8 cellular contexts compared by ENCODE assay signal in genomic region chr3:124281453-124282316, GRCh38.
DNase-seq lines count a peak whose midpoint lies in the region; ATAC-seq, FAIRE-seq and TF ChIP-seq lines count a peak whose summit lies in the region.

No MANE protein-coding gene starts in this region.

- in situ Hi-C loops in K562 (cut with MboI): no loop called here

- 0% methylated on average over 6 of the region's 6 CpGs for WGBS in K562 (ENCODE audit: insufficient coverage, low coverage, missing lambda C conversion rate)

- no peak for FAIRE-seq in K562 (lab: Jason Lieb, UNC)

- H3K9me3 ChIP-seq in K562 (replicated peaks; ENCODE audit: control insufficient read depth, insufficient read depth, low read depth, low read length): no peaks in the 10 kb centered on the region

- no peak overlapping the region for H2AFZ ChIP-seq in K562 (ENCODE audit: low read depth, low read length)

- H3K36me3 ChIP-seq in K562 (ENCODE audit: control insufficient read depth, insufficient read depth, low read length): no peaks in the 10 kb centered on the region

- no peaks in the 10 kb centered on the region for H3K27me3 ChIP-seq in K562 (ENCODE audit: control insufficient read depth in 2 of 2, insufficient read depth in 2 of 2, low read length in 2 of 2)

- peak; percentile 57; the same call in 1 of the 3 replicates for ATAC-seq in K562
- peak; percentile 76 for ATAC-seq in left lobe of liver
- no peak for ATAC-seq in HG03196 (IDR thresholded peaks at IDR 0.05; ENCODE audit: unreplicated experiment)
- ATAC-seq in HG02840 (IDR thresholded peaks at IDR 0.05; ENCODE audit: low FRiP score, unreplicated experiment): no peak
- no peak for ATAC-seq in GM18517 (IDR thresholded peaks at IDR 0.05; ENCODE audit: unreplicated experiment)

- DNase-seq in GM10266 (ENCODE audit: extremely low spot score) (peak; percentile 41), NCI-H1105 (lab: John Stamatoyannopoulos, UW) (peak; percentile 41), K562 (ENCODE audit: extremely low read depth in 1 of 4, low spot score in 3 of 4) (peak; percentile 3 to 17 (median 8)), left lobe of liver (ENCODE audit: low spot score) (no peak), cortex of kidney (lab: John Stamatoyannopoulos, UW) (no peak)

- peak; percentile 35 for TF ChIP-seq CTCF in GM10266 (IDR thresholded peaks at IDR 0.05; ENCODE audit: control insufficient read depth, insufficient read depth, low read depth, missing control alignments)
- TF ChIP-seq CTCF in K562 (IDR thresholded peaks at IDR 0.05 in 2 of 3, conservative IDR thresholded peaks at IDR 0.05 in 1 of 3; ENCODE audit: insufficient read depth in 2 of 3, low read depth in 1 of 3, low read length in 3 of 3): peak; percentile 20 to 46 (median 44); a peak in 3 of 6 replicates

- POLR2A ChIA-PET in K562 (lab: Yijun Ruan, JAX): interaction anchor here (1.4 kb wide), 1 partner anchor 166 kb away, joined by 3 read pairs; no protein-coding TSS in a partner anchor

- H3K4me2 ChIP-seq in K562 (ENCODE audit: insufficient read depth, low read length): no peak overlapping the region

- no peaks in the 10 kb centered on the region for H4K20me1 ChIP-seq in K562 (replicated peaks; ENCODE audit: control insufficient read depth, insufficient read depth, low read length)

- H3K9me1 ChIP-seq in K562 (ENCODE audit: control insufficient read depth, insufficient read depth, low read length): no peaks in the 10 kb centered on the region

- no TSS peak for BruUV-seq in K562 (replicated peaks; lab: Mats Ljungman, UMichigan)

- TF ChIP-seq RAD21 in K562 (CRISPR knock-in tag; conservative IDR thresholded peaks at IDR 0.05 in 1 of 2, IDR thresholded peaks at IDR 0.05 in 1 of 2): peak in 1 of 2 experiments; percentile 48; a peak in 2 of 4 replicates

- TF ChIP-seq EP300 in K562 (IDR thresholded peaks at IDR 0.05; ENCODE audit: low read length): no peak

- H3K4me1 ChIP-seq in K562 (replicated peaks in 1 of 2; ENCODE audit: control insufficient read depth in 2 of 2, insufficient read depth in 2 of 2, low read length in 2 of 2): no peaks in the 10 kb centered on the region

- CTCF ChIA-PET in K562 (lab: Yijun Ruan, JAX; ENCODE audit: low intra/inter-chr PET ratio): interaction anchor here (0.5 to 0.9 kb wide), 2 partner anchors 266 to 1303 kb away, joined by 5 to 6 read pairs; no protein-coding TSS in a partner anchor

- no peak overlapping the region for H3K9ac ChIP-seq in K562 (ENCODE audit: insufficient read depth in 1 of 2, low read depth in 2 of 2, low read length in 2 of 2)

- no peak overlapping the region for H3K4me3 ChIP-seq in K562

- no peak overlapping the region for H3K27ac ChIP-seq in K562 (ENCODE audit: extremely low read depth, low read depth, low read length)

- TF ChIP-seq POLR2A in K562 (conservative IDR thresholded peaks at IDR 0.05): no peak

- intact Hi-C loops in K562 (cut with micrococcal nuclease): loop anchor here (2.0 kb wide), 1 partner anchor 267 kb away; no protein-coding TSS in a partner anchor

- H3K79me2 ChIP-seq in K562 (ENCODE audit: control insufficient read depth, insufficient read depth, low read length): no peaks in the 10 kb centered on the region

TF ChIP-seq in K562, 482 proteins besides CTCF, POLR2A, EP300 and RAD21 (continues in another document):
- TF ChIP-seq ZNF133 (CRISPR knock-in tag; IDR thresholded peaks at IDR 0.05) (no peak), ZMIZ1 (IDR thresholded peaks at IDR 0.05; ENCODE audit: low read depth in 2 of 2, low read length in 2 of 2) (no peak), SRSF9 (IDR thresholded peaks at IDR 0.05; ENCODE audit: borderline replicate concordance, low read depth, low read length) (no peak), ZNF79 (CRISPR knock-in tag; IDR thresholded peaks at IDR 0.05; ENCODE audit: low read depth) (no peak), ZNF583 (CRISPR knock-in tag; IDR thresholded peaks at IDR 0.05) (no peak), KAT8 (IDR thresholded peaks at IDR 0.05; ENCODE audit: low read depth) (no peak), CAMTA2 (CRISPR knock-in tag; conservative IDR thresholded peaks at IDR 0.05) (no peak), WHSC1 (IDR thresholded peaks at IDR 0.05; ENCODE audit: low read length) (no peak), ZNF431 (CRISPR knock-in tag; IDR thresholded peaks at IDR 0.05) (no peak), SMARCE1 (IDR thresholded peaks at IDR 0.05) (no peak), FOXP4 (CRISPR knock-in tag; IDR thresholded peaks at IDR 0.05; ENCODE audit: borderline replicate concordance) (no peak), NCOA1 (IDR thresholded peaks at IDR 0.05; ENCODE audit: low read depth) (no peak), HNRNPL (IDR thresholded peaks at IDR 0.05; ENCODE audit: low read depth, low read length) (no peak), POLR2G (IDR thresholded peaks at IDR 0.05; ENCODE audit: low read depth, low read length) (no peak), LEF1 (IDR thresholded peaks at IDR 0.05) (no peak), ZNF445 (CRISPR knock-in tag; IDR thresholded peaks at IDR 0.05; ENCODE audit: low read depth) (no peak)

Comparison
In these comparisons a context has a peak if more than half of its experiments do, and no peak if none do; other contexts are left out.
1. DNase-seq: peak in GM10266 (single experiment), NCI-H1105 (single experiment) and K562 (4 of 4); none in left lobe of liver (single experiment) and cortex of kidney (single experiment).
2. ATAC-seq: peak in K562 (single experiment) and left lobe of liver (single experiment); none in HG03196 (single experiment), HG02840 (single experiment) and GM18517 (single experiment).